Comparison of ENCODE assay signal across 29 cellular contexts in the genomic region with DNA sequence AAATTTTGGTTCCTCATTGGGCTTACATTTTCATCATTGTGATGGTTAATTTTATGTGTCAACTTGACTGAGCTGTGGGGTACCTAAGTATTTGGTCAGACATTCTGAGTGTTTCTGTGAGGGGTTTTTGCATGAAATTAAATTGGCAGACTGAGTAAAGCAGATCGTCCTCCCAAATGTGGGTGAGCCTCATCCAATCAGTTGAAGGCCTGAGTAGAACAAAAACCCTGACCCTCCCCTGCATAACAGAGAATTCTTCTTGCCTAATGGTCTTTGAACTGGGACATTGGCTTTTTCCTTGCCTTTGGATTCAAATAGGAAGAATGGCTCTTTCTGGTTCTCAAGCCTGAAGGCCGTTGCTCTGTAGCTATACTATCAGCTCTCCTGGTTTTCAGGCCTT.
"Had no signal": no experiment of that assay in that cellular context is flagged by ENCODE, and none has a peak within 500 bp of the region (broad histone marks: within the 10 kb centered on the region; RNA-seq: fewer than 3 reads in every experiment).

No MANE protein-coding gene starts in this region.

- ATAC-seq: effector memory CD8-positive, alpha-beta T cell; esophagus mucosa; foreskin keratinocyte; gastrocnemius medialis; gastroesophageal sphincter; heart left ventricle; heart right ventricle had no signal

- H3K9me3 Mint-ChIP-seq: dendritic cell treated with granulocyte-macrophage colony-stimulating factor and Interleukin-4, amounts not matched to agents 40 ng/mL and 50 ng/mL, for 4 days; effector memory CD8-positive, alpha-beta T cell; endodermal cell had no signal

- H3K27me3 Mint-ChIP-seq: dendritic cell treated with granulocyte-macrophage colony-stimulating factor and Interleukin-4, amounts not matched to agents 40 ng/mL and 50 ng/mL, for 4 days; effector memory CD8-positive, alpha-beta T cell had no signal

- H3K4me1 Mint-ChIP-seq: endodermal cell had no signal

- FAIRE-seq: colon, endometrium, endothelial cell of umbilical vein, frontal cortex had no signal

- DNase-seq: colonic mucosa; cortex of kidney; dermis blood vessel endothelial cell; dorsolateral prefrontal cortex; effector CD4-positive, alpha-beta T cell; effector CD8-positive, alpha-beta T cell; effector memory CD4-positive, alpha-beta T cell; effector memory CD8-positive, alpha-beta T cell; endodermal cell; erythroblast; esophagus squamous epithelium; foreskin fibroblast; foreskin keratinocyte; foreskin melanocyte; gastrocnemius medialis; glutamatergic neuron; head of caudate nucleus; heart left ventricle; heart right ventricle had no signal

- H3K4me3 ChIP-seq: colonic mucosa, coronary artery, dorsolateral prefrontal cortex, esophagus muscularis mucosa, esophagus squamous epithelium, gastrocnemius medialis, gastroesophageal sphincter, heart left ventricle, heart right ventricle had no signal

- H3K4me3 Mint-ChIP-seq: dendritic cell treated with granulocyte-macrophage colony-stimulating factor and Interleukin-4, amounts not matched to agents 40 ng/mL and 50 ng/mL, for 4 days; effector memory CD8-positive, alpha-beta T cell; endodermal cell had no signal

- H3K4me1 ChIP-seq: colonic mucosa, esophagus muscularis mucosa, esophagus squamous epithelium, gastrocnemius medialis, gastroesophageal sphincter, heart right ventricle had no signal

- H3K27ac Mint-ChIP-seq: dendritic cell treated with granulocyte-macrophage colony-stimulating factor and Interleukin-4, amounts not matched to agents 40 ng/mL and 50 ng/mL, for 4 days; endodermal cell had no signal

- H3K27me3 ChIP-seq: colonic mucosa, dorsolateral prefrontal cortex, esophagus muscularis mucosa, esophagus squamous epithelium, foreskin keratinocyte, gastrocnemius medialis, gastroesophageal sphincter, heart left ventricle, heart right ventricle had no signal

- H3K27ac ChIP-seq: colonic mucosa, coronary artery, dorsolateral prefrontal cortex, epithelial cell of prostate, esophagus muscularis mucosa, esophagus squamous epithelium, foreskin keratinocyte, gastrocnemius medialis, gastroesophageal sphincter, heart left ventricle, heart right ventricle had no signal

- H3K9me3 ChIP-seq: colonic mucosa, esophagus muscularis mucosa, esophagus squamous epithelium, gastrocnemius medialis, gastroesophageal sphincter, heart left ventricle, heart right ventricle had no signal

- H3K36me3 ChIP-seq: colonic mucosa, esophagus muscularis mucosa, esophagus squamous epithelium, gastrocnemius medialis, gastroesophageal sphincter, heart left ventricle, heart right ventricle had no signal
